ENCODE assay signal across 1 cellular context in the genomic region with DNA sequence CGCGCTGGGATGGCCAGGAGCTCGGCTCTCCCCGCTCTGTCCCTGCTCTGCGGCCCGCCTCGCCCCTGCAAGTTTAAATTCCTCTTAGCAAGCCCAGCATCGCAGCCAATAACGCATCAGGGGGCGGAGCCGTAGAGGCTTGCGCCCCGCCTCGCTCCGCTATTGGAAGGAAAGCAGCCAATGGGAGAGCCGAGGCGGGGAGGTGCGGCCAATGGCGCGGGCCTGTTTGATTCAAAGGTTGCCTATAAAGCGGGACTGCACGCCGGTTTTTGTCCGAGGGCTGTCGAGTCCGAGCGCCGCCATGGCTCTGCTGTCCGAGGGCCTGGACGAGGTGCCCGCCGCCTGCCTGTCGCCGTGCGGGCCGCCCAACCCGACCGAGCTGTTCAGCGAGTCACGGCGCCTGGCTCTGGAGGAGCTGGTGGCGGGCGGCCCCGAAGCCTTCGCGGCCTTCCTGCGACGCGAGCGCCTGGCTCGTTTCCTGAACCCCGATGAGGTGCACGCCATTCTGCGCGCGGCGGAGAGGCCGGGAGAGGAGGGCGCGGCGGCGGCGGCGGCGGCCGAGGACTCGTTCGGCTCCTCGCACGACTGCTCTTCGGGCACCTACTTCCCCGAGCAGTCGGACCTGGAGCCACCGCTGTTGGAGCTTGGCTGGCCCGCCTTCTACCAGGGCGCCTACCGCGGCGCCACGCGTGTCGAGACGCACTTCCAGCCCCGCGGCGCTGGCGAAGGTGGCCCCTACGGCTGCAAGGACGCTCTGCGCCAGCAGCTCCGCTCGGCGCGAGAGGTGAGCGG.
A peak's percentile ranks its signal among the peaks of the same experiment; 100 is the strongest.
TF ChIP-seq lines count a peak whose summit lies in the region.

A gene with protein sequence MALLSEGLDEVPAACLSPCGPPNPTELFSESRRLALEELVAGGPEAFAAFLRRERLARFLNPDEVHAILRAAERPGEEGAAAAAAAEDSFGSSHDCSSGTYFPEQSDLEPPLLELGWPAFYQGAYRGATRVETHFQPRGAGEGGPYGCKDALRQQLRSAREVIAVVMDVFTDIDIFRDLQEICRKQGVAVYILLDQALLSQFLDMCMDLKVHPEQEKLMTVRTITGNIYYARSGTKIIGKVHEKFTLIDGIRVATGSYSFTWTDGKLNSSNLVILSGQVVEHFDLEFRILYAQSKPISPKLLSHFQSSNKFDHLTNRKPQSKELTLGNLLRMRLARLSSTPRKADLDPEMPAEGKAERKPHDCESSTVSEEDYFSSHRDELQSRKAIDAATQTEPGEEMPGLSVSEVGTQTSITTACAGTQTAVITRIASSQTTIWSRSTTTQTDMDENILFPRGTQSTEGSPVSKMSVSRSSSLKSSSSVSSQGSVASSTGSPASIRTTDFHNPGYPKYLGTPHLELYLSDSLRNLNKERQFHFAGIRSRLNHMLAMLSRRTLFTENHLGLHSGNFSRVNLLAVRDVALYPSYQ (plus strand): TSS at position 276 of the 792 bp plus-strand sequence. CDS start 26 bp downstream, at position 302.

TF ChIP-seq in IMR-90, 13 proteins besides CTCF, POLR2A, EP300 and RAD21 (continued from another document):
- TF ChIP-seq NFE2L2 (IDR thresholded peaks at IDR 0.05; ENCODE audit: low read depth, low read length), result no peak
- no peak for TF ChIP-seq USF2 (IDR thresholded peaks at IDR 0.05; ENCODE audit: low read depth, low read length)
- TF ChIP-seq FOS (IDR thresholded peaks at IDR 0.05; ENCODE audit: low read depth, low read length), result peak; percentile 77
- no peak for TF ChIP-seq MAFK (IDR thresholded peaks at IDR 0.05; ENCODE audit: low read depth, low read length)
- no peak for TF ChIP-seq MAZ (IDR thresholded peaks at IDR 0.05; ENCODE audit: borderline replicate concordance, low read depth, low read length)
- no peak for TF ChIP-seq RFX5 (IDR thresholded peaks at IDR 0.05; ENCODE audit: low read depth, low read length)
- no peak for TF ChIP-seq CEBPB (IDR thresholded peaks at IDR 0.05; ENCODE audit: low read depth, low read length)
- TF ChIP-seq RCOR1 (IDR thresholded peaks at IDR 0.05; ENCODE audit: insufficient replicate concordance, low read length), result no peak
- TF ChIP-seq ELK1 (IDR thresholded peaks at IDR 0.05; ENCODE audit: borderline replicate concordance, low read depth, low read length), result no peak
- TF ChIP-seq BHLHE40 (IDR thresholded peaks at IDR 0.05; ENCODE audit: low read depth, low read length), result no peak
